In genomic region chr5:159459132-159459627, GRCh38 we compare ENCODE assay signal across 23 cellular contexts.
DNase-seq lines count a peak whose midpoint lies in the region; ATAC-seq and TF ChIP-seq lines count a peak whose summit lies in the region.
"Had no signal": no experiment of that assay in that cellular context is flagged by ENCODE, and none has a peak within 500 bp of the region (broad histone marks: within the 10 kb centered on the region; RNA-seq: fewer than 3 reads in every experiment).

No MANE protein-coding gene starts in this region.

- peak overlapping the region; percentile 75 for H3K27ac Mint-ChIP-seq in activated CD4-positive, alpha-beta T cell treated with anti-CD3 and anti-CD28 coated beads, Interleukin-2, amount 10 ng/mL, durations not matched to agents 24 days and 14 days
- H3K27ac Mint-ChIP-seq in activated B cell treated with CpG ODN at 0.5 μM for 24 hours (peak overlapping the region; percentile 91), memory B cell (peak overlapping the region; percentile 83)
- H3K27ac Mint-ChIP-seq: CD8-positive, alpha-beta T cell; GM23338 had no signal

- POLR2A ChIA-PET in activated B cell treated with CpG ODN at 0.5 μM for 24 hours (lab: Charles Lee) = interaction anchor here (1.0 to 2.1 kb wide), 4 partner anchors 47 to 314 kb away, joined by 3 to 7 read pairs (median 6); no protein-coding TSS in a partner anchor

- peaks cover 43% of the 10 kb centered on the region for H3K4me1 Mint-ChIP-seq in activated CD4-positive, alpha-beta T cell treated with anti-CD3 and anti-CD28 coated beads, Interleukin-2, amount 10 ng/mL, durations not matched to agents 24 days and 14 days
- H3K4me1 Mint-ChIP-seq in activated B cell treated with CpG ODN at 0.5 μM for 24 hours (peaks cover 53% of the 10 kb centered on the region), memory B cell (peaks cover 37% of the 10 kb centered on the region)
- H3K4me1 Mint-ChIP-seq: GM23338 had no signal

- H3K4me3 ChIP-seq in GM12864 (ENCODE audit: low read depth, low read length) = peak overlapping the region; percentile 20; the same call in 1 of the 2 replicates
- H3K4me3 ChIP-seq: GM23338, PC-9, tibial nerve had no signal

- H3K9me3 Mint-ChIP-seq in activated CD4-positive, alpha-beta T cell treated with anti-CD3 and anti-CD28 coated beads, Interleukin-2, amount 10 ng/mL, durations not matched to agents 24 days and 14 days = peaks cover 12% of the 10 kb centered on the region
- H3K9me3 Mint-ChIP-seq in activated B cell treated with CpG ODN at 0.5 μM for 24 hours (no peaks in the 10 kb centered on the region), memory B cell (no peaks in the 10 kb centered on the region)
- H3K9me3 Mint-ChIP-seq: CD8-positive, alpha-beta T cell; GM23338; naive thymus-derived CD8-positive, alpha-beta T cell had no signal

- CTCF ChIA-PET in activated B cell treated with CpG ODN at 0.5 μM for 24 hours (lab: Charles Lee) = interaction anchor here (0.7 to 1.0 kb wide), 2 partner anchors 17 to 48 kb away, joined by 3 read pairs; no protein-coding TSS in a partner anchor

- DNase-seq in activated CD4-positive, alpha-beta T cell treated with anti-CD3 and anti-CD28 coated beads, Interleukin-2, amount 10 ng/mL, durations not matched to agents 24 days and 14 days = no peak
- DNase-seq in activated CD4-positive, alpha-beta T cell treated with anti-CD3 and anti-CD28 coated beads, Interleukin-2, amount 50 U/mL, for 48 hours = no peak
- DNase-seq in GM12864 (ENCODE audit: low read depth) = no peak
- no peak for DNase-seq in activated B cell treated with CpG ODN at 0.5 μM for 24 hours
- no peak for DNase-seq in memory B cell (ENCODE audit: low spot score in 2 of 2)
- no peak for DNase-seq in dermis blood vessel endothelial cell
- DNase-seq in nucleus accumbens (lab: John Stamatoyannopoulos, UW) = no peak
- DNase-seq in GM19240 (ENCODE audit: insufficient read length, low spot score) = no peak
- DNase-seq: activated CD4-positive, alpha-beta T cell treated with anti-CD3 and anti-CD28 coated beads, Interleukin-2, amount 50 U/mL, for 4 hours; activated gamma-delta T cell treated with Interleukin-2 at 50 U/mL for 16 hours; CD8-positive, alpha-beta T cell; effector CD4-positive, alpha-beta T cell; glutamatergic neuron; left ventricle myocardium superior; midbrain; naive thymus-derived CD8-positive, alpha-beta T cell; NCI-H1436; NCI-H446; Right ventricle myocardium superior; T1000 had no signal

- ATAC-seq in activated B cell treated with CpG ODN at 0.5 μM for 24 hours (ENCODE audit: low read depth) (no peak), memory B cell (ENCODE audit: low read depth) (no peak)
- ATAC-seq: CD8-positive, alpha-beta T cell; GM23338; left ventricle myocardium superior; naive thymus-derived CD8-positive, alpha-beta T cell had no signal

- H3K36me3 Mint-ChIP-seq in activated CD4-positive, alpha-beta T cell treated with anti-CD3 and anti-CD28 coated beads, Interleukin-2, amount 10 ng/mL, durations not matched to agents 24 days and 14 days (ENCODE audit: low read depth) = peaks cover 2% of the 10 kb centered on the region
- H3K36me3 Mint-ChIP-seq in activated B cell treated with CpG ODN at 0.5 μM for 24 hours (ENCODE audit: low read depth) = no peaks in the 10 kb centered on the region
- H3K36me3 Mint-ChIP-seq in memory B cell = no peaks in the 10 kb centered on the region
- H3K36me3 Mint-ChIP-seq: CD8-positive, alpha-beta T cell; naive thymus-derived CD8-positive, alpha-beta T cell had no signal

- peak overlapping the region; percentile 22 for H3K4me3 Mint-ChIP-seq in activated CD4-positive, alpha-beta T cell treated with anti-CD3 and anti-CD28 coated beads, Interleukin-2, amount 10 ng/mL, durations not matched to agents 24 days and 14 days
- peak overlapping the region; percentile 51 for H3K4me3 Mint-ChIP-seq in activated B cell treated with CpG ODN at 0.5 μM for 24 hours
- H3K4me3 Mint-ChIP-seq in memory B cell = no peak overlapping the region
- H3K4me3 Mint-ChIP-seq: CD8-positive, alpha-beta T cell; GM23338; naive thymus-derived CD8-positive, alpha-beta T cell had no signal

- intact Hi-C loops in activated CD4-positive, alpha-beta T cell treated with anti-CD3 and anti-CD28 coated beads, Interleukin-2, amount 10 ng/mL, durations not matched to agents 24 days and 14 days (cut with micrococcal nuclease) = loop anchor here (2.0 to 5.0 kb wide), 8 partner anchors 196 to 1857 kb away; partner anchors contain the start of genes RNF145, THG1L and UBLCP1
- intact Hi-C loops in activated B cell treated with CpG ODN at 0.5 μM for 24 hours (cut with micrococcal nuclease) = loop anchor here (2.0 to 5.0 kb wide), 3 partner anchors 314 to 1008 kb away; partner anchors contain the start of gene TTC1

- peaks cover 59% of the 10 kb centered on the region for H3K27me3 Mint-ChIP-seq in activated CD4-positive, alpha-beta T cell treated with anti-CD3 and anti-CD28 coated beads, Interleukin-2, amount 10 ng/mL, durations not matched to agents 24 days and 14 days
- no peaks in the 10 kb centered on the region for H3K27me3 Mint-ChIP-seq in activated B cell treated with CpG ODN at 0.5 μM for 24 hours
- H3K27me3 Mint-ChIP-seq in memory B cell = no peaks in the 10 kb centered on the region

- TF ChIP-seq CTCF in GM12864 (IDR thresholded peaks at IDR 0.05; ENCODE audit: low read depth, low read length, missing control alignments) (no peak), activated B cell treated with CpG ODN at 0.5 μM for 24 hours (IDR thresholded peaks at IDR 0.05) (no peak)
